Comparison of ENCODE assay signal across 27 cellular contexts in genomic region chr14:38971258-38971921, GRCh38.
"Had no signal": no experiment of that assay in that cellular context is flagged by ENCODE, and none has a peak within 500 bp of the region (broad histone marks: within the 10 kb centered on the region; RNA-seq: fewer than 3 reads in every experiment).

No MANE protein-coding gene starts in this region.

- ATAC-seq: activated T-cell treated with anti-CD3 and anti-CD28 coated beads, Interleukin-2, amount 50 U/mL, for 4 hours; esophagus mucosa; naive thymus-derived CD8-positive, alpha-beta T cell; sciatic nerve; stimulated activated memory B cell treated with anti-CD40 and anti-IgM and Interleukin-4, amounts not matched to agents 10 μg/mL and 1 μg/mL and 100 μg/mL, for 72 hours had no signal

- H3K4me1 ChIP-seq: left ventricle myocardium inferior, parathyroid adenoma, stomach, suprapubic skin, tibial nerve, uterus had no signal

- H3K9me3 ChIP-seq: neutrophil, stomach, suprapubic skin, uterus had no signal

- H3K27me3 ChIP-seq: neutrophil, stomach, suprapubic skin, tibial nerve, uterus had no signal

- H3K4me3 ChIP-seq: left ventricle myocardium inferior, stomach, suprapubic skin, tibial nerve, uterus had no signal

- DNase-seq: activated CD4-positive, alpha-beta T cell treated with anti-CD3 and anti-CD28 coated beads for 4 hours; activated CD4-positive, alpha-beta T cell treated with anti-CD3 and anti-CD28 coated beads, Interleukin-2, amount 50 U/mL, for 48 hours; activated CD4-positive, CD25-positive, alpha-beta regulatory T cell; activated CD8-positive, alpha-beta memory T cell treated with anti-CD3 and anti-CD28 coated beads, Interleukin-2, amount 50 U/mL, for 48 hours; activated naive CD4-positive, alpha-beta T cell treated with Interleukin-2 at 50 U/mL for 16 hours; activated naive CD8-positive, alpha-beta T cell treated with anti-CD3 and anti-CD28 coated beads for 36 hours; activated T-cell treated with anti-CD3 and anti-CD28 coated beads, Interleukin-2, amount 50 U/mL, for 4 hours; central memory CD4-positive, alpha-beta T cell; dermis blood vessel endothelial cell; effector CD8-positive, alpha-beta T cell; hippocampal formation; left ventricle myocardium inferior; naive thymus-derived CD8-positive, alpha-beta T cell; small intestine; stimulated activated CD4-positive, alpha-beta T cell treated with anti-CD3 and anti-CD28 coated beads, Interleukin-2, amount 100 ng/mL, for 24 hours; stomach; uterus had no signal

- H3K27ac ChIP-seq: left ventricle myocardium inferior, neutrophil, parathyroid adenoma, stomach, suprapubic skin, tibial nerve, uterus had no signal

- FAIRE-seq: astrocyte, endothelial cell of umbilical vein, frontal cortex, small intestine had no signal

- H3K36me3 ChIP-seq: left ventricle myocardium inferior, neutrophil, stomach, suprapubic skin, tibial nerve, uterus had no signal
